8 cellular contexts compared by ENCODE assay signal in the genomic region with DNA sequence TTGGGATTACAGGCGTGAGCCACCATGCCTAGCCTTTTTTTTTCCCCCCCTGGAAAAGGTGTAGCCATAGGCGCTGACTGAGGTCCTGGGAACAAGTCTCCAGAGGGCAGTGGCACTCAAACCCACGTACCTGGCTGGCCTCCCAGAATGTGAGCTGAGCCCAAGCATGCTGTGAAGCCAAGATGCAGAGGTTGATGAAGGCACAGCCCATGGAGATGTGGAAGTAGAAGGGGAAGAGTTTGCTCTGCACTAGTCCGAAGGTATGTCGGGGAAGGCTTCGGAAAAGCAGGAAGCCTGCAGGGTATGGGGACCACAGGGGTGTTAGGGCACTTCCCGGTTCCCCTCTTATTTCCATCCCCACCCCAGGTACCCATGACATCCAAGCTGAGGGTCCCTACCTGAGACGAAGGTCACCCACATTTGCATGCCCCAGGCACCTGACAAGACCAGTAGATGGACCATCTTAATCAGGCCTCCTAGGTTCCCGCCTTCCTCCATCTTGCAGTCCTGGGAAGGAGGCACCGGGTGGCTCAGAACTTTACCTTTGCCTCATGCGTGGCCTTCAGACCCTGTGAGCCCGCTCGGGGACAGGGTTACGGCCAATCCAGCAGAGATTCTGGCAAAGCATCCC. TPM values are rescaled to one million over a fixed set of nuclear protein-coding genes. Genes with fewer than 3 reads are reported as not detected.
DNase-seq lines count a peak whose midpoint lies in the region; ATAC-seq and TF ChIP-seq lines count a peak whose summit lies in the region.

No MANE protein-coding gene starts in this region.

- TF ChIP-seq CTCF in cardiac muscle cell (IDR thresholded peaks at IDR 0.05; ENCODE audit: low read depth, low read length) (no peak), liver (IDR thresholded peaks at IDR 0.05; ENCODE audit: low read depth, low read length, missing input control) (no peak)

- H3K27ac ChIP-seq in cardiac muscle cell (no peak overlapping the region), liver (ENCODE audit: low read depth in 1 of 2, low read length in 2 of 2) (peak overlapping the region; percentile 74 to 83), urinary bladder (ENCODE audit: low read depth) (no peak overlapping the region)

- ATAC-seq in left cardiac atrium (no peak), HG03039 (IDR thresholded peaks at IDR 0.05; ENCODE audit: unreplicated experiment) (no peak)

- H3K27ac Mint-ChIP-seq in activated naive CD8-positive, alpha-beta T cell, result peak overlapping the region; percentile 90

- DNase-seq in cardiac muscle cell (ENCODE audit: low read depth in 1 of 2, low spot score in 1 of 2) (no peak), left cardiac atrium (no peak), mucosa of gallbladder (ENCODE audit: low spot score) (no peak), middle frontal gyrus (ENCODE audit: extremely low spot score, low spot score) (no peak)

- peak overlapping the region in 1 of 2 donors; percentile 72 for H3K9ac ChIP-seq in liver (ENCODE audit: low read depth in 1 of 2, low read length in 2 of 2)

- intact Hi-C loops in left cardiac atrium (cut with DNase I), result no loop called here

- peaks cover 7% of the 10 kb centered on the region for H3K36me3 Mint-ChIP-seq in activated naive CD8-positive, alpha-beta T cell

- H3K36me3 ChIP-seq in cardiac muscle cell (no peaks in the 10 kb centered on the region), liver (ENCODE audit: control insufficient read depth in 4 of 4, insufficient read depth in 3 of 4, low read depth in 1 of 4, low read length in 3 of 4) (peaks cover 4 to 10% (median 4%) of the 10 kb centered on the region in 4 donors), urinary bladder (ENCODE audit: insufficient read depth) (no peaks in the 10 kb centered on the region)

- peak overlapping the region; percentile 67 for H3K4me3 ChIP-seq in cardiac muscle cell
- peak overlapping the region; percentile 58 to 96 (median 84) for H3K4me3 ChIP-seq in liver (ENCODE audit: low read depth in 1 of 3, low read length in 3 of 3)
- H3K4me3 ChIP-seq in urinary bladder (ENCODE audit: low read depth, low read length), result peak overlapping the region; percentile 55

- H3K27me3 Mint-ChIP-seq in activated naive CD8-positive, alpha-beta T cell, result no peaks in the 10 kb centered on the region

- H3K27me3 ChIP-seq in cardiac muscle cell, result no peaks in the 10 kb centered on the region
- no peaks in the 10 kb centered on the region for H3K27me3 ChIP-seq in liver (ENCODE audit: control insufficient read depth in 4 of 4, insufficient read depth in 4 of 4, low read length in 3 of 4)

- TF ChIP-seq RAD21 in liver (IDR thresholded peaks at IDR 0.05), result no peak

- 37% methylated on average over 14 of the region's 14 CpGs for WGBS in liver
- 43% methylated on average over 14 of the region's 14 CpGs for WGBS in urinary bladder

- no peaks in the 10 kb centered on the region for H3K9me3 Mint-ChIP-seq in activated naive CD8-positive, alpha-beta T cell (ENCODE audit: low read depth)

- H3K4me1 ChIP-seq in cardiac muscle cell (ENCODE audit: low read depth), result no peaks in the 10 kb centered on the region
- peaks cover 0 to 27% (median 22%) of the 10 kb centered on the region in 4 donors for H3K4me1 ChIP-seq in liver (ENCODE audit: control insufficient read depth in 4 of 4, insufficient read depth in 4 of 4, low read length in 3 of 4)
- H3K4me1 ChIP-seq in urinary bladder (ENCODE audit: insufficient read depth), result no peaks in the 10 kb centered on the region

- peaks cover 27% of the 10 kb centered on the region for H3K4me1 Mint-ChIP-seq in activated naive CD8-positive, alpha-beta T cell (ENCODE audit: low read depth)

- peak overlapping the region; percentile 98 for H3K4me3 Mint-ChIP-seq in activated naive CD8-positive, alpha-beta T cell

- no peaks in the 10 kb centered on the region for H3K9me3 ChIP-seq in cardiac muscle cell (ENCODE audit: low read depth)
- H3K9me3 ChIP-seq in liver (ENCODE audit: control insufficient read depth in 4 of 4, low read length in 3 of 4), result no peaks in the 10 kb centered on the region

TF ChIP-seq in liver, 16 proteins besides CTCF, POLR2A, EP300 and RAD21 (continues in another document):
- TF ChIP-seq RXRA (IDR thresholded peaks at IDR 0.05) (no peak), HNF4A (conservative IDR thresholded peaks at IDR 0.05) (no peak), YY1 (IDR thresholded peaks at IDR 0.05) (no peak), FOXA2 (IDR thresholded peaks at IDR 0.05) (no peak), FOXA1 (IDR thresholded peaks at IDR 0.05) (no peak), GABPA (IDR thresholded peaks at IDR 0.05 in 1 of 2, conservative IDR thresholded peaks at IDR 0.05 in 1 of 2) (no peak)
- TF ChIP-seq, protein P1, sequence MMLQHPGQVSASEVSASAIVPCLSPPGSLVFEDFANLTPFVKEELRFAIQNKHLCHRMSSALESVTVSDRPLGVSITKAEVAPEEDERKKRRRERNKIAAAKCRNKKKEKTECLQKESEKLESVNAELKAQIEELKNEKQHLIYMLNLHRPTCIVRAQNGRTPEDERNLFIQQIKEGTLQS (IDR thresholded peaks at IDR 0.05), result no peak
- TF ChIP-seq, protein P2, sequence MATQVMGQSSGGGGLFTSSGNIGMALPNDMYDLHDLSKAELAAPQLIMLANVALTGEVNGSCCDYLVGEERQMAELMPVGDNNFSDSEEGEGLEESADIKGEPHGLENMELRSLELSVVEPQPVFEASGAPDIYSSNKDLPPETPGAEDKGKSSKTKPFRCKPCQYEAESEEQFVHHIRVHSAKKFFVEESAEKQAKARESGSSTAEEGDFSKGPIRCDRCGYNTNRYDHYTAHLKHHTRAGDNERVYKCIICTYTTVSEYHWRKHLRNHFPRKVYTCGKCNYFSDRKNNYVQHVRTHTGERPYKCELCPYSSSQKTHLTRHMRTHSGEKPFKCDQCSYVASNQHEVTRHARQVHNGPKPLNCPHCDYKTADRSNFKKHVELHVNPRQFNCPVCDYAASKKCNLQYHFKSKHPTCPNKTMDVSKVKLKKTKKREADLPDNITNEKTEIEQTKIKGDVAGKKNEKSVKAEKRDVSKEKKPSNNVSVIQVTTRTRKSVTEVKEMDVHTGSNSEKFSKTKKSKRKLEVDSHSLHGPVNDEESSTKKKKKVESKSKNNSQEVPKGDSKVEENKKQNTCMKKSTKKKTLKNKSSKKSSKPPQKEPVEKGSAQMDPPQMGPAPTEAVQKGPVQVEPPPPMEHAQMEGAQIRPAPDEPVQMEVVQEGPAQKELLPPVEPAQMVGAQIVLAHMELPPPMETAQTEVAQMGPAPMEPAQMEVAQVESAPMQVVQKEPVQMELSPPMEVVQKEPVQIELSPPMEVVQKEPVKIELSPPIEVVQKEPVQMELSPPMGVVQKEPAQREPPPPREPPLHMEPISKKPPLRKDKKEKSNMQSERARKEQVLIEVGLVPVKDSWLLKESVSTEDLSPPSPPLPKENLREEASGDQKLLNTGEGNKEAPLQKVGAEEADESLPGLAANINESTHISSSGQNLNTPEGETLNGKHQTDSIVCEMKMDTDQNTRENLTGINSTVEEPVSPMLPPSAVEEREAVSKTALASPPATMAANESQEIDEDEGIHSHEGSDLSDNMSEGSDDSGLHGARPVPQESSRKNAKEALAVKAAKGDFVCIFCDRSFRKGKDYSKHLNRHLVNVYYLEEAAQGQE (IDR thresholded peaks at IDR 0.05), result no peak
- TF ChIP-seq, protein P3, sequence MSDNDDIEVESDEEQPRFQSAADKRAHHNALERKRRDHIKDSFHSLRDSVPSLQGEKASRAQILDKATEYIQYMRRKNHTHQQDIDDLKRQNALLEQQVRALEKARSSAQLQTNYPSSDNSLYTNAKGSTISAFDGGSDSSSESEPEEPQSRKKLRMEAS (IDR thresholded peaks at IDR 0.05), result no peak
- TF ChIP-seq, protein P4, sequence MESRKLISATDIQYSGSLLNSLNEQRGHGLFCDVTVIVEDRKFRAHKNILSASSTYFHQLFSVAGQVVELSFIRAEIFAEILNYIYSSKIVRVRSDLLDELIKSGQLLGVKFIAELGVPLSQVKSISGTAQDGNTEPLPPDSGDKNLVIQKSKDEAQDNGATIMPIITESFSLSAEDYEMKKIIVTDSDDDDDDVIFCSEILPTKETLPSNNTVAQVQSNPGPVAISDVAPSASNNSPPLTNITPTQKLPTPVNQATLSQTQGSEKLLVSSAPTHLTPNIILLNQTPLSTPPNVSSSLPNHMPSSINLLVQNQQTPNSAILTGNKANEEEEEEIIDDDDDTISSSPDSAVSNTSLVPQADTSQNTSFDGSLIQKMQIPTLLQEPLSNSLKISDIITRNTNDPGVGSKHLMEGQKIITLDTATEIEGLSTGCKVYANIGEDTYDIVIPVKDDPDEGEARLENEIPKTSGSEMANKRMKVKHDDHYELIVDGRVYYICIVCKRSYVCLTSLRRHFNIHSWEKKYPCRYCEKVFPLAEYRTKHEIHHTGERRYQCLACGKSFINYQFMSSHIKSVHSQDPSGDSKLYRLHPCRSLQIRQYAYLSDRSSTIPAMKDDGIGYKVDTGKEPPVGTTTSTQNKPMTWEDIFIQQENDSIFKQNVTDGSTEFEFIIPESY (IDR thresholded peaks at IDR 0.05), result no peak

RNA-seq across cellular contexts. Expression of a gene that starts 0.8 kb away (rescaled TPM):
- total RNA-seq in cardiac muscle cell (137 and 250 TPM in 2 replicates), left cardiac atrium (10 to 100 TPM; 89.9 to 96.6 TPM), liver (100 to 1,000 TPM; 110 to 268 TPM), urinary bladder (63.8 TPM), mucosa of gallbladder (136 TPM)
- polyA plus RNA-seq in cardiac muscle cell (110 and 154 TPM in 2 replicates), liver (100 to 1,000 TPM; 275 to 410 TPM), urinary bladder (144 TPM)

RNA-seq across cellular contexts. Expression of a gene that starts 1.1 kb away (rescaled TPM):
- total RNA-seq in cardiac muscle cell (3.8 and 9.3 TPM in 2 replicates), left cardiac atrium (10 to 100 TPM; 16.4 to 20.0 TPM), liver (10 to 100 TPM in 1 of 2 donors, 1 to 10 TPM in 1; 6.3 to 19.3 TPM), urinary bladder (14.3 TPM), mucosa of gallbladder (66.1 TPM)
- polyA plus RNA-seq in cardiac muscle cell (8.7 and 9.7 TPM in 2 replicates), liver (10 to 100 TPM; 13.7 to 25.2 TPM), urinary bladder (29.0 TPM)

RNA-seq across cellular contexts. Expression of a gene that starts 5.8 kb away (rescaled TPM):
- total RNA-seq in cardiac muscle cell (14.6 and 19.1 TPM in 2 replicates), left cardiac atrium (10 to 100 TPM; 12.2 to 14.2 TPM), liver (10 to 100 TPM in 1 of 2 donors, 1 to 10 TPM in 1; 9.5 to 10.2 TPM), urinary bladder (13.4 TPM), mucosa of gallbladder (41.9 TPM)
- polyA plus RNA-seq in cardiac muscle cell (10.2 and 10.8 TPM in 2 replicates), liver (1 to 10 TPM; 1.1 to 1.4 TPM), urinary bladder (12.4 TPM)

RNA-seq across cellular contexts. Expression of a gene that starts 10.0 kb away (rescaled TPM):
- total RNA-seq in cardiac muscle cell (7.3 and 13.4 TPM in 2 replicates), left cardiac atrium (10 to 100 TPM; 23.5 to 28.3 TPM), liver (1 to 10 TPM; 1.3 to 6.9 TPM), urinary bladder (7.2 TPM), mucosa of gallbladder (34.2 TPM)
- polyA plus RNA-seq in cardiac muscle cell (14.9 and 15.6 TPM in 2 replicates), liver (10 to 100 TPM in 1 of 2 donors, 1 to 10 TPM in 1; 7.6 to 12.6 TPM), urinary bladder (41.5 TPM)

RNA-seq across cellular contexts. Expression of a gene that starts 29.2 kb away (rescaled TPM):
- 2.1 and 5.4 TPM in 2 replicates for total RNA-seq in cardiac muscle cell
- 7.2 and 7.5 TPM in 2 replicates for polyA plus RNA-seq in cardiac muscle cell
- 1 to 10 TPM; 1.3 to 1.5 TPM for total RNA-seq in left cardiac atrium
- total RNA-seq in liver, result 1 to 10 TPM in 1 of 2 donors, under 1 TPM in 1; 0.98 to 1.0 TPM
- 1 to 10 TPM; 2.5 to 6.4 TPM for polyA plus RNA-seq in liver
- 1.2 TPM for total RNA-seq in urinary bladder
- 2.4 TPM for polyA plus RNA-seq in urinary bladder
- total RNA-seq in mucosa of gallbladder, result 4.9 TPM

Comparison
In these comparisons a context has a peak if more than half of its experiments do, and no peak if none do; other contexts are left out.
1. H3K27ac ChIP-seq: peak in liver (2 of 2); none in cardiac muscle cell (single experiment) and urinary bladder (single experiment).
2. Peak in every context shown above with its lines, with median percentiles within 50 percentile points of each other: H3K4me3 ChIP-seq.